Comparison of ENCODE assay signal across 8 cellular contexts in genomic region chr4:83285022-83285387, GRCh38. TPM values are rescaled to one million over a fixed set of nuclear protein-coding genes. Genes with fewer than 3 reads are reported as not detected.
A peak's percentile ranks its signal among the peaks of the same experiment; 100 is the strongest.
DNase-seq lines count a peak whose midpoint lies in the region; ATAC-seq and TF ChIP-seq lines count a peak whose summit lies in the region.

No MANE protein-coding gene starts in this region.

- ATAC-seq in activated CD8-positive, alpha-beta memory T cell treated with anti-CD3 and anti-CD28 coated beads, Interleukin-2, amount 10 ng/mL, durations not matched to agents 7 days and 5 days, result peak; percentile 43
- ATAC-seq in HG03432 (IDR thresholded peaks at IDR 0.05; ENCODE audit: unreplicated experiment) (peak; percentile 7), right lobe of liver (peak; percentile 47 to 60 (median 54))

- intact Hi-C loops in right lobe of liver (cut with DNase I), result no loop called here

- H3K27me3 ChIP-seq in SJCRH30 (no peaks in the 10 kb centered on the region), right lobe of liver (no peaks in the 10 kb centered on the region), suprapubic skin (no peaks in the 10 kb centered on the region)

- peak overlapping the region; percentile 86 for H3K4me3 Mint-ChIP-seq in activated CD8-positive, alpha-beta memory T cell treated with anti-CD3 and anti-CD28 coated beads, Interleukin-2, amount 10 ng/mL, durations not matched to agents 7 days and 5 days

- peaks cover 3% of the 10 kb centered on the region for H3K36me3 Mint-ChIP-seq in activated CD8-positive, alpha-beta memory T cell treated with anti-CD3 and anti-CD28 coated beads, Interleukin-2, amount 10 ng/mL, durations not matched to agents 7 days and 5 days

- H3K27me3 Mint-ChIP-seq in activated CD8-positive, alpha-beta memory T cell treated with anti-CD3 and anti-CD28 coated beads, Interleukin-2, amount 10 ng/mL, durations not matched to agents 7 days and 5 days, result no peaks in the 10 kb centered on the region

- no peaks in the 10 kb centered on the region for H3K9me3 ChIP-seq in SJCRH30 (replicated peaks)
- H3K9me3 ChIP-seq in right lobe of liver, result no peaks in the 10 kb centered on the region
- no peaks in the 10 kb centered on the region for H3K9me3 ChIP-seq in suprapubic skin

- peak overlapping the region; percentile 99 for H3K27ac Mint-ChIP-seq in activated CD8-positive, alpha-beta memory T cell treated with anti-CD3 and anti-CD28 coated beads, Interleukin-2, amount 10 ng/mL, durations not matched to agents 7 days and 5 days

- H3K4me1 Mint-ChIP-seq in activated CD8-positive, alpha-beta memory T cell treated with anti-CD3 and anti-CD28 coated beads, Interleukin-2, amount 10 ng/mL, durations not matched to agents 7 days and 5 days, result peaks cover 46% of the 10 kb centered on the region

- TF ChIP-seq EP300 in suprapubic skin (IDR thresholded peaks at IDR 0.05), result no peak

- TF ChIP-seq CTCF in right lobe of liver (IDR thresholded peaks at IDR 0.05) (no peak), suprapubic skin (IDR thresholded peaks at IDR 0.05) (no peak)

- H3K4me3 ChIP-seq in SJCRH30 (peak overlapping the region; percentile 71), right lobe of liver (peak overlapping the region; percentile 61 to 81 (median 69)), suprapubic skin (peak overlapping the region; percentile 68)

- no peaks in the 10 kb centered on the region for H3K9me3 Mint-ChIP-seq in activated CD8-positive, alpha-beta memory T cell treated with anti-CD3 and anti-CD28 coated beads, Interleukin-2, amount 10 ng/mL, durations not matched to agents 7 days and 5 days (ENCODE audit: low read depth)

- DNase-seq in activated CD8-positive, alpha-beta memory T cell treated with anti-CD3 and anti-CD28 coated beads, Interleukin-2, amount 10 ng/mL, durations not matched to agents 7 days and 5 days, result peak; percentile 57
- no peak for DNase-seq in activated CD8-positive, alpha-beta memory T cell treated with anti-CD3 and anti-CD28 coated beads, Interleukin-2, amount 50 U/mL, for 4 hours
- peak; percentile 23 to 60 for DNase-seq in SJCRH30
- peak; percentile 71 for DNase-seq in dermis blood vessel endothelial cell
- no peak for DNase-seq in right lobe of liver
- DNase-seq in suprapubic skin (ENCODE audit: low spot score in 2 of 2), result no peak
- no peak for DNase-seq in NK-92 treated with Interleukin-12 subunit alpha and Interleukin-12 subunit beta, amount 100 ng/mL, for 24 hours (lab: John Stamatoyannopoulos, UW)

- CTCF ChIA-PET in activated CD8-positive, alpha-beta memory T cell treated with anti-CD3 and anti-CD28 coated beads, Interleukin-2, amount 10 ng/mL, durations not matched to agents 7 days and 5 days (lab: Charles Lee), result interaction anchor here (0.7 to 8.0 kb wide), 28 partner anchors 8 to 487 kb away, joined by 3 to 105 read pairs (median 4); partner anchors contain the start of genes COPS4, HELQ, MRPS18C and SCD5

- WGBS in right lobe of liver (ENCODE audit: insufficient coverage, low coverage, low lambda C conversion rate, missing lambda C conversion rate), result under 1% methylated on average over 10 of the region's 10 CpGs
- WGBS in suprapubic skin, result 2% methylated on average over 10 of the region's 10 CpGs

- H3K4me1 ChIP-seq in SJCRH30 (0 out of 2 replicates have a peak, but pooled peaks cover 3% of the 10 kb centered on the region), right lobe of liver (peaks cover 0 to 7% (median 2%) of the 10 kb centered on the region in 4 donors), suprapubic skin (peaks cover 22% of the 10 kb centered on the region)

- H3K27ac ChIP-seq in SJCRH30 (peak overlapping the region; percentile 72), right lobe of liver (peak overlapping the region; percentile 96 to 99 (median 96)), suprapubic skin (peak overlapping the region; percentile 91)

- no peak for TF ChIP-seq POLR2A in right lobe of liver (IDR thresholded peaks at IDR 0.05)
- TF ChIP-seq POLR2A in suprapubic skin (IDR thresholded peaks at IDR 0.05), result no peak

- no peaks in the 10 kb centered on the region for H3K36me3 ChIP-seq in SJCRH30
- H3K36me3 ChIP-seq in right lobe of liver, result no peaks in the 10 kb centered on the region
- no peaks in the 10 kb centered on the region for H3K36me3 ChIP-seq in suprapubic skin

RNA-seq across cellular contexts. Expression of gene COQ2, which starts 0.4 kb away (rescaled TPM):
- 10 to 100 TPM; 20.6 to 21.9 TPM for total RNA-seq in activated CD8-positive, alpha-beta memory T cell treated with anti-CD3 and anti-CD28 coated beads, Interleukin-2, amount 10 ng/mL, durations not matched to agents 7 days and 5 days
- 12.6 and 15.3 TPM in 2 replicates for total RNA-seq in SJCRH30 (2014; rRNA removed; shearing (Covaris generic))
- total RNA-seq in dermis blood vessel endothelial cell, result 16.5 and 19.7 TPM in 2 replicates
- total RNA-seq in right lobe of liver, result 10 to 100 TPM in 4 of 6 experiments, 1 to 10 TPM in 2; 6.9 to 15.5 (median 10.6) TPM
- total RNA-seq in suprapubic skin, result 10 to 100 TPM in 3 of 4 donors, 1 to 10 TPM in 1; 8.0 to 17.2 (median 13.4) TPM

RNA-seq across cellular contexts. Expression of gene HPSE, which starts 49.6 kb away (rescaled TPM):
- total RNA-seq in activated CD8-positive, alpha-beta memory T cell treated with anti-CD3 and anti-CD28 coated beads, Interleukin-2, amount 10 ng/mL, durations not matched to agents 7 days and 5 days, result 10 to 100 TPM; 18.4 to 19.6 TPM
- 0.53 and 0.71 TPM in 2 replicates for total RNA-seq in SJCRH30 (2014; rRNA removed; shearing (Covaris generic))
- total RNA-seq in dermis blood vessel endothelial cell, result 6.6 and 12.0 TPM in 2 replicates
- 1 to 10 TPM in 3 of 6 experiments, under 1 TPM in 3; 0.68 to 2.0 (median 1.2) TPM for total RNA-seq in right lobe of liver
- total RNA-seq in suprapubic skin, result 10 to 100 TPM in 1 of 4 donors, 1 to 10 TPM in 3; 4.8 to 10.6 (median 9.3) TPM

Comparison
In these comparisons a context has a peak if more than half of its experiments do, and no peak if none do; other contexts are left out.
1. DNase-seq: peak in activated CD8-positive, alpha-beta memory T cell treated with anti-CD3 and anti-CD28 coated beads, Interleukin-2, amount 10 ng/mL, durations not matched to agents 7 days and 5 days (single experiment), SJCRH30 (2 of 2) and dermis blood vessel endothelial cell (single experiment); none in activated CD8-positive, alpha-beta memory T cell treated with anti-CD3 and anti-CD28 coated beads, Interleukin-2, amount 50 U/mL, for 4 hours (single experiment), right lobe of liver (0 of 3), suprapubic skin (0 of 2) and NK-92 treated with Interleukin-12 subunit alpha and Interleukin-12 subunit beta, amount 100 ng/mL, for 24 hours (single experiment).
2. Peak in every context shown above with its lines, with median percentiles within 50 percentile points of each other: ATAC-seq, H3K27ac ChIP-seq and H3K4me3 ChIP-seq.